10 cellular contexts compared by ENCODE assay signal in the genomic region with DNA sequence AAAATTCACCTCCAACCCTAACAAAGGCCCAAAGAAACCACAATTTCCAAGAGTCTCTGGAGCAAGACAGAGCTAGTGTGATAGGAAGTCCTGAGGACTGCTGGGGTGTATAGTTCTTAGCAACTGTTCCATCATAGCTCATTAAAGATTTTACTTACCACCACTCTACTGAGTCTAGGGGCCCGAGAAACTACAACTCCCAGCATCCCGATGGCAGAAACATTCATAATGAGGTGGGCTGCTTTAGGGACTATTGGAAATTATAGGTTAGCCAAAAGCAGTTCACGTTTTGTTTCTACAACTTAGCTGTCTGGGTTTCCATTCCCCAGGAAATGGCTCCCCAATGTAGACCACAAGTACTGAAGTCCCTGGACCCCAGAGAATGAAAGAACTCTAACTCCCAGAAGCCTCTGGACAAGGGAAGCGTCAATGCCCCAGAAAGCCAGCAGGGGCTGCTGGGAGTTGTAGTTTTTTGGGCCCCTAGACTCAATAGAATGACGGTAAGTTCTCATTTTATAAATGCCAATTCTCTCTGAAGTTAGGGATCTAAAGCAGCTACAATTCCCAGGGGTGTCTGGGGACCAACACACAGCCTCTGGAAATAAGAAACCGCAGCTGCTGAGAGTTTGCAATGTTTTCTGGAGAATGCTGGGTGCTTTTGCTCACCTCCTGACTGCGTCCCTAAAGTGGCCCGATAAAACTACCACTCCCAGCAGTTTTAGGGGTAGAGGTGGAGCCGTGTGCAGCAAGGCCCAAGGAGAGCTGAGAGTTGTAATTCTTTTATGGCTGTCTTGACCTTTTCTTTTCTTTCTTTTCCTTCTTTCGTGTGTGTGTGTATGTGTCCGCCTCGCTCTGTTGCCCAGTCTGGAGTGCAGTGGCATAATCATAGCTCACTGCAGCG. TPM values are rescaled to one million over a fixed set of nuclear protein-coding genes. Genes with fewer than 3 reads are reported as not detected.
DNase-seq lines count a peak whose midpoint lies in the region; ATAC-seq and TF ChIP-seq lines count a peak whose summit lies in the region.
"Had no signal": no experiment of that assay in that cellular context is flagged by ENCODE, and none has a peak within 500 bp of the region (broad histone marks: within the 10 kb centered on the region; RNA-seq: fewer than 3 reads in every experiment).

No MANE protein-coding gene starts in this region.

- peaks cover 3% of the 10 kb centered on the region for H3K4me1 Mint-ChIP-seq in activated naive CD4-positive, alpha-beta T cell treated with anti-CD3 and anti-CD28 coated beads, Interleukin-2, amount 10 ng/mL, durations not matched to agents 7 days and 5 days
- peaks cover under 1% of the 10 kb centered on the region for H3K4me1 Mint-ChIP-seq in neural crest cell

- H3K27ac Mint-ChIP-seq in activated naive CD4-positive, alpha-beta T cell treated with anti-CD3 and anti-CD28 coated beads, Interleukin-2, amount 10 ng/mL, durations not matched to agents 7 days and 5 days: no peak overlapping the region
- peak overlapping the region; percentile 58 for H3K27ac Mint-ChIP-seq in neural crest cell (ENCODE audit: unreplicated experiment)

- no peak overlapping the region for H3K4me3 Mint-ChIP-seq in activated naive CD4-positive, alpha-beta T cell treated with anti-CD3 and anti-CD28 coated beads, Interleukin-2, amount 10 ng/mL, durations not matched to agents 7 days and 5 days
- no peak overlapping the region for H3K4me3 Mint-ChIP-seq in neural crest cell

- no peak for TF ChIP-seq POLR2A in GM18505 (IDR thresholded peaks at IDR 0.05; ENCODE audit: borderline replicate concordance, extremely low read depth, insufficient read depth, insufficient read length)

- no peaks in the 10 kb centered on the region for H3K27me3 Mint-ChIP-seq in activated naive CD4-positive, alpha-beta T cell treated with anti-CD3 and anti-CD28 coated beads, Interleukin-2, amount 10 ng/mL, durations not matched to agents 7 days and 5 days
- no peaks in the 10 kb centered on the region for H3K27me3 Mint-ChIP-seq in neural crest cell (ENCODE audit: low read depth)

- no peak for ATAC-seq in GM18505 (IDR thresholded peaks at IDR 0.05; ENCODE audit: unreplicated experiment)
- no peak for ATAC-seq in HG02678 (IDR thresholded peaks at IDR 0.05; ENCODE audit: unreplicated experiment)

- CTCF ChIA-PET in activated naive CD4-positive, alpha-beta T cell treated with anti-CD3 and anti-CD28 coated beads, Interleukin-2, amount 10 ng/mL, durations not matched to agents 7 days and 5 days (lab: Charles Lee): interaction anchor here (0.9 to 1.9 kb wide), 2 partner anchors 17 to 188 kb away, joined by 3 to 9 read pairs; a partner anchor contains a TSS

- no peak for TF ChIP-seq CTCF in neural crest cell (conservative IDR thresholded peaks at IDR 0.05)

- H3K9me3 Mint-ChIP-seq in activated naive CD4-positive, alpha-beta T cell treated with anti-CD3 and anti-CD28 coated beads, Interleukin-2, amount 10 ng/mL, durations not matched to agents 7 days and 5 days: no peaks in the 10 kb centered on the region
- H3K9me3 Mint-ChIP-seq in neural crest cell: no peaks in the 10 kb centered on the region

- peaks cover 26% of the 10 kb centered on the region for H3K36me3 Mint-ChIP-seq in activated naive CD4-positive, alpha-beta T cell treated with anti-CD3 and anti-CD28 coated beads, Interleukin-2, amount 10 ng/mL, durations not matched to agents 7 days and 5 days
- peaks cover 6% of the 10 kb centered on the region for H3K36me3 Mint-ChIP-seq in neural crest cell (ENCODE audit: low read depth)

- DNase-seq in NCI-H2196 (lab: John Stamatoyannopoulos, UW; ENCODE audit: unreplicated experiment) (peak; percentile 24), NCI-H2196 treated with DMSO at 0.1 percent for 48 hours (lab: John Stamatoyannopoulos, UW; ENCODE audit: unreplicated experiment) (no peak), NAMALWA (ENCODE audit: low spot score) (peak; percentile 90), neural crest cell (ENCODE audit: low read depth, low spot score) (peak; percentile 41), midbrain (lab: John Stamatoyannopoulos, UW) (no peak)
- DNase-seq in activated naive CD4-positive, alpha-beta T cell treated with anti-CD3 and anti-CD28 coated beads, Interleukin-2, amount 10 ng/mL, durations not matched to agents 7 days and 5 days: peak; percentile 63
- DNase-seq: activated CD4-positive, CD25-positive, alpha-beta regulatory T cell treated with anti-CD3 and anti-CD28 coated beads, Interleukin-2, amount 50 U/mL, for 72 hours; effector memory CD4-positive, alpha-beta T cell had no signal

RNA-seq across cellular contexts. Expression of a gene that starts 11.1 kb away (rescaled TPM):
- 908 and 1,003 TPM in 2 replicates for total RNA-seq in neural crest cell

RNA-seq across cellular contexts. Expression of a gene that starts 16.9 kb away (rescaled TPM):
- total RNA-seq in neural crest cell: 53.2 and 56.2 TPM in 2 replicates

RNA-seq across cellular contexts. Expression of a gene that starts 17.5 kb away (rescaled TPM):
- 118 and 125 TPM in 2 replicates for total RNA-seq in neural crest cell

RNA-seq across cellular contexts. Expression of a gene that starts 21.5 kb away (rescaled TPM):
- total RNA-seq in neural crest cell: 150 and 171 TPM in 2 replicates

RNA-seq across cellular contexts. Expression of a gene that starts 40.7 kb away (rescaled TPM):
- not detected in 2 replicates for total RNA-seq in neural crest cell

Comparison
In these comparisons a context has a peak if more than half of its experiments do, and no peak if none do; other contexts are left out.
1. DNase-seq: peak in NCI-H2196 (single experiment), NAMALWA (single experiment), activated naive CD4-positive, alpha-beta T cell treated with anti-CD3 and anti-CD28 coated beads, Interleukin-2, amount 10 ng/mL, durations not matched to agents 7 days and 5 days (single experiment) and neural crest cell (single experiment); none in NCI-H2196 treated with DMSO at 0.1 percent for 48 hours (single experiment) and midbrain (single experiment).